In the genomic region with DNA sequence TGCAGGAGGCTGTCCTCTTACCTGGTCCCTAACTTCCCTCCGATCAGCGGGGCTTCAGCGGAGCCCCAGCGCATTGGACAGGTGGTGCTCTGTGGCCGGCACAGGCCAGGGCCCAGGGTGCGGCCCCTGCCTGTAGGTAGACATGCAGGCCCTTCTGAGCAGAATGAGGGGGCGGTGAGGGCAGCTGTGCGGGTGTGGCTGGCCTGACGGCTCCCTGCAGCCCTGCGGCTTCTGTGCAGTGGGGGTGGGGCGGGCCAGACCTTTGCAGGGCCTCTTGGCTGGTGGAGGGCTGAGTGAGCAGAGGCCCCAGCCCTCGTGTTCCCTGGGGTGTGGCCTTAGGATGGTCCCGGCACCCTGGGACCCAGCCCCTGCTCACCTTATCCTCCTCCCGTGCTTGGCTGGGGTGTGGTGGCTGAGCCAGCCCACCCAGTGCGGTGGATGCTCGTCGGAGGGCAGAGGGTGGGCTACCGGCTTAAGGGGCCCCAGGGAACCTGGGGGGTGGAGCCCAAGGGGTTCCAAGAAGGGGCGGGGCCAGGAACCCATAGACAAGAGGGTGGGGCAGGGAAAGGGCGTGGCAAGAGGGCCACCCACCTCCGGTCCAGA, we compare ENCODE assay signal across 9 cellular contexts. TPM values are rescaled to one million over a fixed set of nuclear protein-coding genes. Genes with fewer than 3 reads are reported as not detected.
DNase-seq lines count a peak whose midpoint lies in the region; ATAC-seq and TF ChIP-seq lines count a peak whose summit lies in the region.
"Had no signal": no experiment of that assay in that cellular context is flagged by ENCODE, and none has a peak within 500 bp of the region (broad histone marks: within the 10 kb centered on the region; RNA-seq: fewer than 3 reads in every experiment).

No MANE protein-coding gene starts in this region.

- H3K27ac ChIP-seq in neural progenitor cell (no peak overlapping the region), thyroid gland (peak overlapping the region in 1 of 3 donors; percentile 10)

- no peaks in the 10 kb centered on the region for H3K9me3 ChIP-seq in ES-I3 (ENCODE audit: control insufficient read depth, insufficient read depth, low read length)
- H3K9me3 ChIP-seq in neural progenitor cell (ENCODE audit: low read depth) = no peaks in the 10 kb centered on the region
- no peaks in the 10 kb centered on the region for H3K9me3 ChIP-seq in thyroid gland

- 80 to 88% methylated on average over 8 to 11 of the region's 21 CpGs for WGBS in thyroid gland, 2 donors

- no peak for ATAC-seq in GM18517 (IDR thresholded peaks at IDR 0.05; ENCODE audit: unreplicated experiment)
- no peak for ATAC-seq in HG02571 (IDR thresholded peaks at IDR 0.05; ENCODE audit: unreplicated experiment)

- peaks cover 33% of the 10 kb centered on the region; the same call in 1 of the 2 replicates for H3K4me1 ChIP-seq in ES-I3 (ENCODE audit: insufficient read depth, low read length)
- H3K4me1 ChIP-seq in neural progenitor cell = peaks cover 37% of the 10 kb centered on the region
- H3K4me1 ChIP-seq in thyroid gland = peaks cover 14 to 22% of the 10 kb centered on the region in 2 donors

- H3K36me3 ChIP-seq in ES-I3 (ENCODE audit: insufficient read depth, low read length) (0 out of 2 replicates have a peak, but pooled peaks cover 9% of the 10 kb centered on the region), neural progenitor cell (no peaks in the 10 kb centered on the region), thyroid gland (peaks cover 0 to under 1% of the 10 kb centered on the region in 2 donors)

- H3K9ac ChIP-seq in ES-I3 (ENCODE audit: low read depth, low read length) = peak overlapping the region; percentile 14; the same call in 1 of the 2 replicates
- no peak overlapping the region for H3K9ac ChIP-seq in neural progenitor cell

- H3K79me2 ChIP-seq in neural progenitor cell (ENCODE audit: low read depth) = peaks cover 85% of the 10 kb centered on the region

- TF ChIP-seq CTCF in neural progenitor cell (IDR thresholded peaks at IDR 0.05) = no peak
- TF ChIP-seq CTCF in thyroid gland (IDR thresholded peaks at IDR 0.05) = no peak

- H3K27me3 Mint-ChIP-seq in dendritic cell treated with granulocyte-macrophage colony-stimulating factor and Interleukin-4, amounts not matched to agents 40 ng/mL and 50 ng/mL, for 4 days = peaks cover 30% of the 10 kb centered on the region
- H3K27me3 Mint-ChIP-seq in neural progenitor cell (ENCODE audit: insufficient read depth, low read depth) (peaks cover 11% of the 10 kb centered on the region), immature natural killer cell (ENCODE audit: low read depth in 3 of 3) (peaks cover 6 to 22% (median 16%) of the 10 kb centered on the region in 3 donors)

- peak overlapping the region; percentile 56 for H3K27ac Mint-ChIP-seq in dendritic cell treated with granulocyte-macrophage colony-stimulating factor and Interleukin-4, amounts not matched to agents 40 ng/mL and 50 ng/mL, for 4 days
- H3K27ac Mint-ChIP-seq in neural progenitor cell (no peak overlapping the region), immature natural killer cell (no peak overlapping the region)
- H3K27ac Mint-ChIP-seq: activated T-helper 2 cell treated with anti-CD3 and anti-CD28 coated beads, Interferon-gamma antibody, Interleukin-2, Interleukin-4, amounts not matched to agents 10 μg/mL and 5 μg/mL and 100 μg/mL, durations not matched to agents 14 hours and 24 hours and 36 hours had no signal

- no peaks in the 10 kb centered on the region for H3K9me3 Mint-ChIP-seq in dendritic cell treated with granulocyte-macrophage colony-stimulating factor and Interleukin-4, amounts not matched to agents 40 ng/mL and 50 ng/mL, for 4 days
- peaks cover 2% of the 10 kb centered on the region for H3K9me3 Mint-ChIP-seq in neural progenitor cell
- H3K9me3 Mint-ChIP-seq in immature natural killer cell = no peaks in the 10 kb centered on the region
- H3K9me3 Mint-ChIP-seq: activated T-helper 2 cell treated with anti-CD3 and anti-CD28 coated beads, Interferon-gamma antibody, Interleukin-2, Interleukin-4, amounts not matched to agents 10 μg/mL and 5 μg/mL and 100 μg/mL, durations not matched to agents 14 hours and 24 hours and 36 hours had no signal

- H4K20me1 ChIP-seq in neural progenitor cell (ENCODE audit: low read depth) = peaks cover 89% of the 10 kb centered on the region

- peak overlapping the region; percentile 50 for H3K4me2 ChIP-seq in neural progenitor cell

- H3K36me3 Mint-ChIP-seq in dendritic cell treated with granulocyte-macrophage colony-stimulating factor and Interleukin-4, amounts not matched to agents 40 ng/mL and 50 ng/mL, for 4 days (ENCODE audit: low read depth) = peaks cover 6% of the 10 kb centered on the region
- H3K36me3 Mint-ChIP-seq in neural progenitor cell (peaks cover 26% of the 10 kb centered on the region), immature natural killer cell (no peaks in the 10 kb centered on the region)

- intact Hi-C loops in dendritic cell treated with granulocyte-macrophage colony-stimulating factor and Interleukin-4, amounts not matched to agents 40 ng/mL and 50 ng/mL, for 4 days (cut with micrococcal nuclease) = no loop called here
- intact Hi-C loops in thyroid gland (cut with DNase I) = no loop called here

- H3K4me3 ChIP-seq in neural progenitor cell (no peak overlapping the region), thyroid gland (replicated peaks in 1 of 3) (no peak overlapping the region)

- peaks cover 39% of the 10 kb centered on the region for H3F3A ChIP-seq in neural progenitor cell (ENCODE audit: low read depth)

- peak; percentile 43 for DNase-seq in NAMALWA (ENCODE audit: low spot score)
- DNase-seq in neural progenitor cell (ENCODE audit: low spot score) = peak; percentile 47
- no peak for DNase-seq in thyroid gland
- DNase-seq in immature natural killer cell = no peak

- H3K4me1 Mint-ChIP-seq in dendritic cell treated with granulocyte-macrophage colony-stimulating factor and Interleukin-4, amounts not matched to agents 40 ng/mL and 50 ng/mL, for 4 days (ENCODE audit: low read depth) = peaks cover 45% of the 10 kb centered on the region
- H3K4me1 Mint-ChIP-seq in neural progenitor cell (peaks cover 31% of the 10 kb centered on the region), immature natural killer cell (peaks cover 20% of the 10 kb centered on the region in 2 donors)

- H3K27me3 ChIP-seq in neural progenitor cell = no peaks in the 10 kb centered on the region
- H3K27me3 ChIP-seq in thyroid gland = no peaks in the 10 kb centered on the region

- H2AFZ ChIP-seq in neural progenitor cell (replicated peaks) = no peak overlapping the region

- H3K4me3 Mint-ChIP-seq in dendritic cell treated with granulocyte-macrophage colony-stimulating factor and Interleukin-4, amounts not matched to agents 40 ng/mL and 50 ng/mL, for 4 days = no peak overlapping the region
- H3K4me3 Mint-ChIP-seq in neural progenitor cell (no peak overlapping the region), immature natural killer cell (no peak overlapping the region)

- no peak for TF ChIP-seq POLR2A in thyroid gland (IDR thresholded peaks at IDR 0.05)

RNA-seq across cellular contexts. Expression of a gene that starts 6.3 kb away (rescaled TPM):
- 76.3 and 256 TPM in 2 replicates for total RNA-seq in neural progenitor cell (ENCODE audit: low replicate concordance)
- 100 to 1,000 TPM in 1 of 4 donors, 10 to 100 TPM in 3; 31.4 to 101 (median 42.6) TPM for total RNA-seq in thyroid gland
- under 1 TPM in 1 of 3 donors, not detected in 2; 0.22 TPM for polyA plus RNA-seq in immature natural killer cell

Comparison
In these comparisons a context has a peak if more than half of its experiments do, and no peak if none do; other contexts are left out.
1. DNase-seq: peak in NAMALWA (single experiment) and neural progenitor cell (single experiment); none in thyroid gland (0 of 2) and immature natural killer cell (0 of 3).